In genomic region chr1:148151911-148152391, GRCh38 we compare ENCODE assay signal across 1 cellular context.
TF ChIP-seq lines count a peak whose summit lies in the region.

TSS of gene NBPF11 (minus strand) at chr1:148152281. CDS start at chr1:148127003, 25,278 bp downstream.

TF ChIP-seq in HepG2, 621 proteins besides CTCF, POLR2A, EP300 and RAD21 (continued from another document):
- 0 out of 2 replicates have a peak, but pooled peaks have one; percentile 27 for TF ChIP-seq ZBED4 (CRISPR knock-in tag; IDR thresholded peaks at IDR 0.05; ENCODE audit: borderline replicate concordance)
- TF ChIP-seq, protein P1, sequence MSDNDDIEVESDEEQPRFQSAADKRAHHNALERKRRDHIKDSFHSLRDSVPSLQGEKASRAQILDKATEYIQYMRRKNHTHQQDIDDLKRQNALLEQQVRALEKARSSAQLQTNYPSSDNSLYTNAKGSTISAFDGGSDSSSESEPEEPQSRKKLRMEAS (IDR thresholded peaks at IDR 0.05), result 0 out of 2 replicates have a peak, but pooled peaks have one; percentile 24
TF ChIP-seq in HepG2: peak in this region for 40; not testable (repeated sequence) for 581.
